ENCODE assay signal across 9 cellular contexts in genomic region chr1:93707956-93708355, GRCh38. TPM values are rescaled to one million over a fixed set of nuclear protein-coding genes. Genes with fewer than 3 reads are reported as not detected.
DNase-seq lines count a peak whose midpoint lies in the region; ATAC-seq lines count a peak whose summit lies in the region.
"Had no signal": no experiment of that assay in that cellular context is flagged by ENCODE, and none has a peak within 500 bp of the region (broad histone marks: within the 10 kb centered on the region; RNA-seq: fewer than 3 reads in every experiment).

No MANE protein-coding gene starts in this region.

- H3K27ac Mint-ChIP-seq in activated CD8-positive, alpha-beta memory T cell treated with anti-CD3 and anti-CD28 coated beads, Interleukin-2, amount 10 ng/mL, durations not matched to agents 7 days and 5 days, result peak overlapping the region; percentile 1
- H3K27ac Mint-ChIP-seq in stimulated activated naive CD8-positive, alpha-beta T cell treated with anti-CD3 and anti-CD28 coated beads, Interleukin-15, Interleukin-2, amounts not matched to agents 100 ng/mL and 50 ng/mL, for 24 hours, result peak overlapping the region; percentile 59

- ATAC-seq in HG03095 (IDR thresholded peaks at IDR 0.05; ENCODE audit: unreplicated experiment), result peak; percentile 77
- peak; percentile 83 for ATAC-seq in activated CD8-positive, alpha-beta memory T cell treated with anti-CD3 and anti-CD28 coated beads, Interleukin-2, amount 10 ng/mL, durations not matched to agents 7 days and 5 days
- ATAC-seq in aorta (ENCODE audit: low FRiP score), result no peak

- peaks cover 6% of the 10 kb centered on the region for H3K27me3 Mint-ChIP-seq in activated CD8-positive, alpha-beta memory T cell treated with anti-CD3 and anti-CD28 coated beads, Interleukin-2, amount 10 ng/mL, durations not matched to agents 7 days and 5 days
- H3K27me3 Mint-ChIP-seq in stimulated activated naive CD8-positive, alpha-beta T cell treated with anti-CD3 and anti-CD28 coated beads, Interleukin-15, Interleukin-2, amounts not matched to agents 100 ng/mL and 50 ng/mL, for 24 hours, result peaks cover 4% of the 10 kb centered on the region

- H3K4me3 ChIP-seq in aorta (ENCODE audit: low read length in 2 of 2), result no peak overlapping the region

- H3K27me3 ChIP-seq in aorta (ENCODE audit: control insufficient read depth in 1 of 2, insufficient read depth in 2 of 2, low read length in 1 of 2), result no peaks in the 10 kb centered on the region

- no peaks in the 10 kb centered on the region for H3K9me3 ChIP-seq in aorta (ENCODE audit: control insufficient read depth, low read length)
- H3K9me3 ChIP-seq: neutrophil had no signal

- peak; percentile 50 for DNase-seq in activated T-cell treated with anti-CD3 and anti-CD28 coated beads for 48 hours (ENCODE audit: low read depth)
- DNase-seq in activated T-cell treated with anti-CD3 and anti-CD28 coated beads, Interleukin-2, amount 50 U/mL, for 1 hour, result no peak
- peak; percentile 66 for DNase-seq in activated CD8-positive, alpha-beta memory T cell treated with anti-CD3 and anti-CD28 coated beads, Interleukin-2, amount 10 ng/mL, durations not matched to agents 7 days and 5 days
- no peak for DNase-seq in aorta
- DNase-seq in NCI-H1930 (lab: John Stamatoyannopoulos, UW), result no peak
- DNase-seq in NCI-H2196 treated with DMSO at 0.1 percent for 48 hours (lab: John Stamatoyannopoulos, UW; ENCODE audit: unreplicated experiment), result no peak

- no peaks in the 10 kb centered on the region for H3K9me3 Mint-ChIP-seq in activated CD8-positive, alpha-beta memory T cell treated with anti-CD3 and anti-CD28 coated beads, Interleukin-2, amount 10 ng/mL, durations not matched to agents 7 days and 5 days (ENCODE audit: low read depth)
- no peaks in the 10 kb centered on the region for H3K9me3 Mint-ChIP-seq in stimulated activated naive CD8-positive, alpha-beta T cell treated with anti-CD3 and anti-CD28 coated beads, Interleukin-15, Interleukin-2, amounts not matched to agents 100 ng/mL and 50 ng/mL, for 24 hours

- H3K4me1 Mint-ChIP-seq in activated CD8-positive, alpha-beta memory T cell treated with anti-CD3 and anti-CD28 coated beads, Interleukin-2, amount 10 ng/mL, durations not matched to agents 7 days and 5 days, result peaks cover 54% of the 10 kb centered on the region
- peaks cover 45% of the 10 kb centered on the region for H3K4me1 Mint-ChIP-seq in stimulated activated naive CD8-positive, alpha-beta T cell treated with anti-CD3 and anti-CD28 coated beads, Interleukin-15, Interleukin-2, amounts not matched to agents 100 ng/mL and 50 ng/mL, for 24 hours (ENCODE audit: low read depth)

- intact Hi-C loops in aorta (cut with DNase I), result no loop called here

- H3K36me3 ChIP-seq in aorta (ENCODE audit: control insufficient read depth in 1 of 2, insufficient read depth in 2 of 2, low read length in 1 of 2), result no peaks in the 10 kb centered on the region
- H3K36me3 ChIP-seq: neutrophil had no signal

- WGBS in aorta, 2 donors, result 95 to 97% methylated on average over 5 of the region's 5 CpGs

- no peak overlapping the region for H3K27ac ChIP-seq in aorta (ENCODE audit: low read depth in 1 of 2, low read length in 2 of 2)
- H3K27ac ChIP-seq: neutrophil had no signal

- H3K36me3 Mint-ChIP-seq in activated CD8-positive, alpha-beta memory T cell treated with anti-CD3 and anti-CD28 coated beads, Interleukin-2, amount 10 ng/mL, durations not matched to agents 7 days and 5 days, result peaks cover 2% of the 10 kb centered on the region
- H3K36me3 Mint-ChIP-seq in stimulated activated naive CD8-positive, alpha-beta T cell treated with anti-CD3 and anti-CD28 coated beads, Interleukin-15, Interleukin-2, amounts not matched to agents 100 ng/mL and 50 ng/mL, for 24 hours (ENCODE audit: low read depth), result no peaks in the 10 kb centered on the region

- CTCF ChIA-PET in activated CD8-positive, alpha-beta memory T cell treated with anti-CD3 and anti-CD28 coated beads, Interleukin-2, amount 10 ng/mL, durations not matched to agents 7 days and 5 days (lab: Charles Lee), result no interaction called here

- no peaks in the 10 kb centered on the region for H3K4me1 ChIP-seq in aorta (ENCODE audit: control insufficient read depth in 1 of 2, insufficient read depth in 2 of 2, low read length in 2 of 2)

- H3K4me3 Mint-ChIP-seq in activated CD8-positive, alpha-beta memory T cell treated with anti-CD3 and anti-CD28 coated beads, Interleukin-2, amount 10 ng/mL, durations not matched to agents 7 days and 5 days, result no peak overlapping the region
- H3K4me3 Mint-ChIP-seq in stimulated activated naive CD8-positive, alpha-beta T cell treated with anti-CD3 and anti-CD28 coated beads, Interleukin-15, Interleukin-2, amounts not matched to agents 100 ng/mL and 50 ng/mL, for 24 hours, result no peak overlapping the region

RNA-seq across cellular contexts. Expression of gene BCAR3, which starts 26.3 kb away (rescaled TPM):
- total RNA-seq in activated CD8-positive, alpha-beta memory T cell treated with anti-CD3 and anti-CD28 coated beads, Interleukin-2, amount 10 ng/mL, durations not matched to agents 7 days and 5 days, result 1 to 10 TPM in 1 of 2 experiments, under 1 TPM in 1; 0.96 to 1.3 TPM
- 10 to 100 TPM; 18.4 to 24.1 TPM for total RNA-seq in aorta
- polyA plus RNA-seq in aorta, result 10 to 100 TPM in 1 of 2 donors, 1 to 10 TPM in 1; 8.4 to 13.7 TPM

Comparison
In these comparisons a context has a peak if more than half of its experiments do, and no peak if none do; other contexts are left out.
1. DNase-seq: peak in activated T-cell treated with anti-CD3 and anti-CD28 coated beads for 48 hours (single experiment) and activated CD8-positive, alpha-beta memory T cell treated with anti-CD3 and anti-CD28 coated beads, Interleukin-2, amount 10 ng/mL, durations not matched to agents 7 days and 5 days (single experiment); none in activated T-cell treated with anti-CD3 and anti-CD28 coated beads, Interleukin-2, amount 50 U/mL, for 1 hour (single experiment), aorta (0 of 2), NCI-H1930 (0 of 2) and NCI-H2196 treated with DMSO at 0.1 percent for 48 hours (single experiment).
2. RNA of gene BCAR3, which starts 26.3 kb away (total RNA-seq): 18.4 to 24.1 TPM in aorta; 0.96 to 1.3 TPM in activated CD8-positive, alpha-beta memory T cell treated with anti-CD3 and anti-CD28 coated beads, Interleukin-2, amount 10 ng/mL, durations not matched to agents 7 days and 5 days; every median in the first group is over 4 times any median in the second.